37 cellular contexts compared by ENCODE assay signal in genomic region chr5:914174-914573, GRCh38.
"Had no signal": no experiment of that assay in that cellular context is flagged by ENCODE, and none has a peak within 500 bp of the region (broad histone marks: within the 10 kb centered on the region; RNA-seq: fewer than 3 reads in every experiment).

No MANE protein-coding gene starts in this region.

- H3K27me3 Mint-ChIP-seq: activated naive CD8-positive, alpha-beta T cell treated with anti-CD3 and anti-CD28 coated beads for 36 hours; activated T-cell treated with anti-CD3 and anti-CD28 coated beads, Interleukin-2, amount 50 U/mL, for 24 hours; brain; naive B cell; progenitor cell of endocrine pancreas; stimulated activated memory B cell treated with anti-CD40 and anti-IgM and Interleukin-4, amounts not matched to agents 10 μg/mL and 1 μg/mL and 100 μg/mL, for 72 hours; stimulated activated naive CD8-positive, alpha-beta T cell treated with anti-CD3 and anti-CD28 coated beads, Interleukin-15, amount 100 ng/mL, for 72 hours had no signal

- H3K9me3 Mint-ChIP-seq: activated naive CD8-positive, alpha-beta T cell treated with anti-CD3 and anti-CD28 coated beads for 36 hours; activated T-cell treated with anti-CD3 and anti-CD28 coated beads, Interleukin-2, amount 50 U/mL, for 24 hours; naive B cell; nephron progenitor cell; stimulated activated memory B cell treated with anti-CD40 and anti-IgM and Interleukin-4, amounts not matched to agents 10 μg/mL and 1 μg/mL and 100 μg/mL, for 72 hours; stimulated activated naive CD8-positive, alpha-beta T cell treated with anti-CD3 and anti-CD28 coated beads, Interleukin-15, amount 100 ng/mL, for 72 hours; T-helper 1 cell treated with Interleukin-12 subunit alpha and Interleukin-12 subunit beta and Interleukin-4 antibody, amounts not matched to agents 30 μg/mL and 1 μg/mL, for 36 hours had no signal

- H3K4me3 Mint-ChIP-seq: activated naive CD8-positive, alpha-beta T cell treated with anti-CD3 and anti-CD28 coated beads for 36 hours; activated T-cell treated with anti-CD3 and anti-CD28 coated beads, Interleukin-2, amount 50 U/mL, for 24 hours; brain; mesothelial cell of epicardium; naive B cell; nephron progenitor cell; stimulated activated memory B cell treated with anti-CD40 and anti-IgM and Interleukin-4, amounts not matched to agents 10 μg/mL and 1 μg/mL and 100 μg/mL, for 72 hours; stimulated activated naive CD8-positive, alpha-beta T cell treated with anti-CD3 and anti-CD28 coated beads, Interleukin-15, amount 100 ng/mL, for 72 hours; T-helper 1 cell treated with Interleukin-12 subunit alpha and Interleukin-12 subunit beta and Interleukin-4 antibody, amounts not matched to agents 30 μg/mL and 1 μg/mL, for 36 hours had no signal

- H3K36me3 ChIP-seq: adrenal gland, gastroesophageal sphincter, ovary, right lobe of liver, upper lobe of left lung, vagina had no signal

- H2AFZ ChIP-seq: hepatocyte had no signal

- FAIRE-seq: colon had no signal

- DNase-seq: activated CD4-positive, alpha-beta T cell treated with anti-CD3 and anti-CD28 coated beads for 48 hours; activated CD4-positive, alpha-beta T cell treated with anti-CD3 and anti-CD28 coated beads, Interleukin-2, amount 50 U/mL, for 48 hours; activated CD8-positive, alpha-beta memory T cell treated with anti-CD3 and anti-CD28 coated beads, Interleukin-2, amount 50 U/mL, for 48 hours; activated naive CD4-positive, alpha-beta T cell; activated naive CD8-positive, alpha-beta T cell treated with anti-CD3 and anti-CD28 coated beads for 36 hours; activated T-cell treated with anti-CD3 and anti-CD28 coated beads, Interleukin-2, amount 50 U/mL, for 24 hours; aorta; central memory CD4-positive, alpha-beta T cell; dermis blood vessel endothelial cell; effector CD8-positive, alpha-beta T cell; erythroblast; islet precursor cell; left cardiac atrium; naive B cell; nephron progenitor cell; stimulated activated CD4-positive, alpha-beta T cell treated with anti-CD3 and anti-CD28 coated beads, Interleukin-12 subunit alpha, Interleukin-12 subunit beta, amount 100 ng/mL, for 4 hours; stimulated activated CD4-positive, alpha-beta T cell treated with anti-CD3 and anti-CD28 coated beads, Interleukin-4, amount 100 ng/mL, for 1 hour; stimulated activated naive CD8-positive, alpha-beta T cell treated with anti-CD3 and anti-CD28 coated beads, Interleukin-15, amount 100 ng/mL, for 72 hours; substantia nigra; SW 1271; T1000; upper lobe of left lung; WERI-Rb-1 had no signal

- H3K27ac Mint-ChIP-seq: activated naive CD8-positive, alpha-beta T cell treated with anti-CD3 and anti-CD28 coated beads for 36 hours; mesothelial cell of epicardium; naive B cell; stimulated activated memory B cell treated with anti-CD40 and anti-IgM and Interleukin-4, amounts not matched to agents 10 μg/mL and 1 μg/mL and 100 μg/mL, for 72 hours; stimulated activated naive CD8-positive, alpha-beta T cell treated with anti-CD3 and anti-CD28 coated beads, Interleukin-15, amount 100 ng/mL, for 72 hours; T-helper 1 cell treated with Interleukin-12 subunit alpha and Interleukin-12 subunit beta and Interleukin-4 antibody, amounts not matched to agents 30 μg/mL and 1 μg/mL, for 36 hours had no signal

- H3K27ac ChIP-seq: adrenal gland, gastroesophageal sphincter, hepatocyte, neutrophil, ovary, right lobe of liver, skin epidermis, upper lobe of left lung, vagina, WERI-Rb-1 had no signal

- H3K36me3 Mint-ChIP-seq: brain had no signal

- H3K4me1 Mint-ChIP-seq: activated naive CD8-positive, alpha-beta T cell treated with anti-CD3 and anti-CD28 coated beads for 36 hours; mesothelial cell of epicardium; naive B cell; stimulated activated naive CD8-positive, alpha-beta T cell treated with anti-CD3 and anti-CD28 coated beads, Interleukin-15, amount 100 ng/mL, for 72 hours had no signal

- H3K27me3 ChIP-seq: adrenal gland, gastroesophageal sphincter, hepatocyte, neutrophil, ovary, right lobe of liver, upper lobe of left lung, vagina had no signal

- H3K9me3 ChIP-seq: adrenal gland, gastroesophageal sphincter, neutrophil, ovary, right lobe of liver, upper lobe of left lung, vagina had no signal

- H3K4me1 ChIP-seq: adrenal gland, gastroesophageal sphincter, right lobe of liver, upper lobe of left lung, vagina had no signal

- H3K79me2 ChIP-seq: hepatocyte had no signal

- H3K4me2 ChIP-seq: hepatocyte had no signal

- H3K4me3 ChIP-seq: adrenal gland, gastroesophageal sphincter, hepatocyte, ovary, right lobe of liver, skin epidermis, upper lobe of left lung, vagina had no signal
